In the genomic region with DNA sequence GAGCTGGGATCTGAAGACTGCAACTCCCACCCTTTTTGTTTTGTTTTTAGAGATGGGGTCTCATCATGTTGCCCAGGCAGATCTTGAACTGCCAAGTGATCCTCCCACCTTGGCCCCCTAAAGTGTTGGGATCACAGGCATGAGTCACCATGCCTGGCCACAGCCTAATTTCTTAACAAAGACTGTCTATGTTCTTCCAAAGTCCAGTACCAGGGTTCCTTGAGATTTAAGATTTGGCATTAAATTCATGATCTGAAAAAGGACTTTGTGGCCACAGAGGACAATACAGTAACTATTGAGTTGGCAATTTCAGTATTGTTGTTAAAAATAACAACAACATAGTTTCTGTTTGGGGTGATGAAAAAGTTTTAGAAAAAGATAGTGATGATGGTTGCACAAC, we compare ENCODE assay signal across 2 cellular contexts.
A peak's percentile ranks its signal among the peaks of the same experiment; 100 is the strongest.
TF ChIP-seq lines count a peak whose summit lies in the region.

No MANE protein-coding gene starts in this region.

TF ChIP-seq in HepG2, 621 proteins besides CTCF, POLR2A, EP300 and RAD21:
- TF ChIP-seq TCF7 (IDR thresholded peaks at IDR 0.05; ENCODE audit: low read depth), result no peak
- TF ChIP-seq FOSL2 (CRISPR knock-in tag; IDR thresholded peaks at IDR 0.05), result peak; percentile 35

TF ChIP-seq in GM12878, 131 proteins besides CTCF, POLR2A, EP300 and RAD21:
- TF ChIP-seq BHLHE40 (IDR thresholded peaks at IDR 0.05; ENCODE audit: borderline replicate concordance in 1 of 2, low read depth in 2 of 2, low read length in 1 of 2), result no peak
- no peak for TF ChIP-seq RB1 (IDR thresholded peaks at IDR 0.05; ENCODE audit: borderline replicate concordance)
- TF ChIP-seq, protein P1, sequence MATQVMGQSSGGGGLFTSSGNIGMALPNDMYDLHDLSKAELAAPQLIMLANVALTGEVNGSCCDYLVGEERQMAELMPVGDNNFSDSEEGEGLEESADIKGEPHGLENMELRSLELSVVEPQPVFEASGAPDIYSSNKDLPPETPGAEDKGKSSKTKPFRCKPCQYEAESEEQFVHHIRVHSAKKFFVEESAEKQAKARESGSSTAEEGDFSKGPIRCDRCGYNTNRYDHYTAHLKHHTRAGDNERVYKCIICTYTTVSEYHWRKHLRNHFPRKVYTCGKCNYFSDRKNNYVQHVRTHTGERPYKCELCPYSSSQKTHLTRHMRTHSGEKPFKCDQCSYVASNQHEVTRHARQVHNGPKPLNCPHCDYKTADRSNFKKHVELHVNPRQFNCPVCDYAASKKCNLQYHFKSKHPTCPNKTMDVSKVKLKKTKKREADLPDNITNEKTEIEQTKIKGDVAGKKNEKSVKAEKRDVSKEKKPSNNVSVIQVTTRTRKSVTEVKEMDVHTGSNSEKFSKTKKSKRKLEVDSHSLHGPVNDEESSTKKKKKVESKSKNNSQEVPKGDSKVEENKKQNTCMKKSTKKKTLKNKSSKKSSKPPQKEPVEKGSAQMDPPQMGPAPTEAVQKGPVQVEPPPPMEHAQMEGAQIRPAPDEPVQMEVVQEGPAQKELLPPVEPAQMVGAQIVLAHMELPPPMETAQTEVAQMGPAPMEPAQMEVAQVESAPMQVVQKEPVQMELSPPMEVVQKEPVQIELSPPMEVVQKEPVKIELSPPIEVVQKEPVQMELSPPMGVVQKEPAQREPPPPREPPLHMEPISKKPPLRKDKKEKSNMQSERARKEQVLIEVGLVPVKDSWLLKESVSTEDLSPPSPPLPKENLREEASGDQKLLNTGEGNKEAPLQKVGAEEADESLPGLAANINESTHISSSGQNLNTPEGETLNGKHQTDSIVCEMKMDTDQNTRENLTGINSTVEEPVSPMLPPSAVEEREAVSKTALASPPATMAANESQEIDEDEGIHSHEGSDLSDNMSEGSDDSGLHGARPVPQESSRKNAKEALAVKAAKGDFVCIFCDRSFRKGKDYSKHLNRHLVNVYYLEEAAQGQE (IDR thresholded peaks at IDR 0.05; ENCODE audit: low read depth, low read length), result no peak
- no peak for TF ChIP-seq ATF3 (IDR thresholded peaks at IDR 0.05; ENCODE audit: borderline replicate concordance, extremely low read depth, low read depth, low read length)
- TF ChIP-seq, protein P2, sequence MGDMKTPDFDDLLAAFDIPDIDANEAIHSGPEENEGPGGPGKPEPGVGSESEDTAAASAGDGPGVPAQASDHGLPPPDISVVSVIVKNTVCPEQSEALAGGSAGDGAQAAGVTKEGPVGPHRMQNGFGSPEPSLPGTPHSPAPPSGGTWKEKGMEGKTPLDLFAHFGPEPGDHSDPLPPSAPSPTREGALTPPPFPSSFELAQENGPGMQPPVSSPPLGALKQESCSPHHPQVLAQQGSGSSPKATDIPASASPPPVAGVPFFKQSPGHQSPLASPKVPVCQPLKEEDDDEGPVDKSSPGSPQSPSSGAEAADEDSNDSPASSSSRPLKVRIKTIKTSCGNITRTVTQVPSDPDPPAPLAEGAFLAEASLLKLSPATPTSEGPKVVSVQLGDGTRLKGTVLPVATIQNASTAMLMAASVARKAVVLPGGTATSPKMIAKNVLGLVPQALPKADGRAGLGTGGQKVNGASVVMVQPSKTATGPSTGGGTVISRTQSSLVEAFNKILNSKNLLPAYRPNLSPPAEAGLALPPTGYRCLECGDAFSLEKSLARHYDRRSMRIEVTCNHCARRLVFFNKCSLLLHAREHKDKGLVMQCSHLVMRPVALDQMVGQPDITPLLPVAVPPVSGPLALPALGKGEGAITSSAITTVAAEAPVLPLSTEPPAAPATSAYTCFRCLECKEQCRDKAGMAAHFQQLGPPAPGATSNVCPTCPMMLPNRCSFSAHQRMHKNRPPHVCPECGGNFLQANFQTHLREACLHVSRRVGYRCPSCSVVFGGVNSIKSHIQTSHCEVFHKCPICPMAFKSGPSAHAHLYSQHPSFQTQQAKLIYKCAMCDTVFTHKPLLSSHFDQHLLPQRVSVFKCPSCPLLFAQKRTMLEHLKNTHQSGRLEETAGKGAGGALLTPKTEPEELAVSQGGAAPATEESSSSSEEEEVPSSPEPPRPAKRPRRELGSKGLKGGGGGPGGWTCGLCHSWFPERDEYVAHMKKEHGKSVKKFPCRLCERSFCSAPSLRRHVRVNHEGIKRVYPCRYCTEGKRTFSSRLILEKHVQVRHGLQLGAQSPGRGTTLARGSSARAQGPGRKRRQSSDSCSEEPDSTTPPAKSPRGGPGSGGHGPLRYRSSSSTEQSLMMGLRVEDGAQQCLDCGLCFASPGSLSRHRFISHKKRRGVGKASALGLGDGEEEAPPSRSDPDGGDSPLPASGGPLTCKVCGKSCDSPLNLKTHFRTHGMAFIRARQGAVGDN (IDR thresholded peaks at IDR 0.05), result no peak
- no peak for TF ChIP-seq FOXM1 (IDR thresholded peaks at IDR 0.05; ENCODE audit: low read depth, low read length)
- TF ChIP-seq RFX5 (IDR thresholded peaks at IDR 0.05; ENCODE audit: low read depth, low read length), result no peak
- no peak for TF ChIP-seq DPF2 (IDR thresholded peaks at IDR 0.05)
- TF ChIP-seq, protein P3, sequence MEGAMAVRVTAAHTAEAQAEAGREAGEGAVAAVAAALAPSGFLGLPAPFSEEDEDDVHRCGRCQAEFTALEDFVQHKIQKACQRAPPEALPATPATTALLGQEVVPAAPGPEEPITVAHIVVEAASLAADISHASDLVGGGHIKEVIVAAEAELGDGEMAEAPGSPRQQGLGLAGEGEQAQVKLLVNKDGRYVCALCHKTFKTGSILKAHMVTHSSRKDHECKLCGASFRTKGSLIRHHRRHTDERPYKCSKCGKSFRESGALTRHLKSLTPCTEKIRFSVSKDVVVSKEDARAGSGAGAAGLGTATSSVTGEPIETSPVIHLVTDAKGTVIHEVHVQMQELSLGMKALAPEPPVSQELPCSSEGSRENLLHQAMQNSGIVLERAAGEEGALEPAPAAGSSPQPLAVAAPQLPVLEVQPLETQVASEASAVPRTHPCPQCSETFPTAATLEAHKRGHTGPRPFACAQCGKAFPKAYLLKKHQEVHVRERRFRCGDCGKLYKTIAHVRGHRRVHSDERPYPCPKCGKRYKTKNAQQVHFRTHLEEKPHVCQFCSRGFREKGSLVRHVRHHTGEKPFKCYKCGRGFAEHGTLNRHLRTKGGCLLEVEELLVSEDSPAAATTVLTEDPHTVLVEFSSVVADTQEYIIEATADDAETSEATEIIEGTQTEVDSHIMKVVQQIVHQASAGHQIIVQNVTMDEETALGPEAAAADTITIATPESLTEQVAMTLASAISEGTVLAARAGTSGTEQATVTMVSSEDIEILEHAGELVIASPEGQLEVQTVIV (IDR thresholded peaks at IDR 0.05; ENCODE audit: borderline replicate concordance, partially characterized antibody), result no peak
